In the genomic region with DNA sequence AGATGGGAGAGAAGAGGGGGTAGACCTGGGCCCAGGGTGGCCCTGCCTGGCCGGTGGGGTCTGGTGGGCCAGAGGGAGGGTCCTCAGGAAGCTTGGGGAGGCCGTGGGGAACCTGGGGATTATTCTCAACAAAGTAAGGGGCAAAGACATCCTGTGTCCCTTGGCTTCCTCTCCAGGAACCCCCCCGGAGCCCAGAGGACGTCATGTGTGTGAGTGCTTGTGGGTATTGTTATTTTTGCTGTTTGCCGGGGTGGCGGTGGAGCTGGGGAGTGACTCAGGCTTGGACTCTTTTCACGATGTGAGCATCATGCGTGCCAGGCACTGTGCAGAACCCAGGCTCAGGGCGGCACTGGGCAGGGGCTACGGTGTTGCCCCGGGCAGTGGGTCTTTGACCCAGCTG, we compare ENCODE assay signal across 13 cellular contexts. TPM values are rescaled to one million over a fixed set of nuclear protein-coding genes. Genes with fewer than 3 reads are reported as not detected.
DNase-seq lines count a peak whose midpoint lies in the region; ATAC-seq lines count a peak whose summit lies in the region.
"Had no signal": no experiment of that assay in that cellular context is flagged by ENCODE, and none has a peak within 500 bp of the region (broad histone marks: within the 10 kb centered on the region; RNA-seq: fewer than 3 reads in every experiment).

No MANE protein-coding gene starts in this region.

- H3K4ac ChIP-seq in neuronal stem cell (ENCODE audit: low read length) = no peak overlapping the region

- H3K4me1 ChIP-seq in neuronal stem cell (ENCODE audit: control insufficient read depth in 2 of 2, insufficient read depth in 1 of 2, low read depth in 1 of 2, low read length in 2 of 2) = peaks cover 12 to 14% of the 10 kb centered on the region in 2 donors

- no peak overlapping the region for H2BK5ac ChIP-seq in neuronal stem cell (ENCODE audit: low read length)

- peak overlapping the region; percentile 53 for H2BK15ac ChIP-seq in neuronal stem cell (ENCODE audit: low read length)

- peaks cover 0 to 2% of the 10 kb centered on the region in 2 donors for H3K36me3 ChIP-seq in neuronal stem cell (replicated peaks in 1 of 2; ENCODE audit: control insufficient read depth in 2 of 2, insufficient read depth in 2 of 2, low read length in 2 of 2)

- H2AK5ac ChIP-seq in neuronal stem cell (ENCODE audit: low read depth, low read length) = peak overlapping the region; percentile 98

- no peak overlapping the region for H2BK12ac ChIP-seq in neuronal stem cell (ENCODE audit: low read length)

- no peak overlapping the region for H3K18ac ChIP-seq in neuronal stem cell (ENCODE audit: low read length)

- H3K9ac ChIP-seq in neuronal stem cell (ENCODE audit: low read depth, low read length, poor library complexity) = no peak overlapping the region

- peak; percentile 16 for ATAC-seq in Right ventricle myocardium superior (ENCODE audit: poor library complexity)
- ATAC-seq in left cardiac atrium = peak in 1 of 2 donors; percentile 20

- H3K4me3 ChIP-seq in neuronal stem cell (ENCODE audit: low read length in 2 of 2) = no peak overlapping the region

- peaks cover 13% of the 10 kb centered on the region for H3K79me1 ChIP-seq in neuronal stem cell (ENCODE audit: low read depth, low read length)

- peaks cover 0 to 8% (median 0%) of the 10 kb centered on the region in 3 experiments for H3K27me3 ChIP-seq in neuronal stem cell (ENCODE audit: control insufficient read depth in 3 of 3, insufficient read depth in 3 of 3, low read depth in 1 of 3, low read length in 3 of 3)

- no peak overlapping the region for H4K8ac ChIP-seq in neuronal stem cell (ENCODE audit: low read depth, low read length)

- no peak overlapping the region for H3K4me2 ChIP-seq in neuronal stem cell (ENCODE audit: insufficient read depth, low read length, poor library complexity, severe bottlenecking)

- H4K91ac ChIP-seq in neuronal stem cell (ENCODE audit: low read depth, low read length, poor library complexity) = no peak overlapping the region

- intact Hi-C loops in Right ventricle myocardium superior (cut with DNase I) (loop anchor here (5.0 kb wide), 1 partner anchor 49 kb away; no protein-coding TSS in a partner anchor), cardiac septum (cut with DNase I) (loop anchor here (1.0 kb wide), 1 partner anchor 15 kb away; no protein-coding TSS in a partner anchor), left cardiac atrium (cut with DNase I) (no loop called here)

- H2AFZ ChIP-seq in neuronal stem cell (ENCODE audit: low read length) = no peak overlapping the region

- H3K23ac ChIP-seq in neuronal stem cell (ENCODE audit: low read depth, low read length, poor library complexity) = peak overlapping the region; percentile 31

- no peak overlapping the region for H2BK120ac ChIP-seq in neuronal stem cell (ENCODE audit: low read depth, low read length)

- DNase-seq in Right ventricle myocardium superior = no peak
- no peak for DNase-seq in cardiac septum (ENCODE audit: low spot score)
- peak; percentile 55 for DNase-seq in left cardiac atrium
- no peak for DNase-seq in neuronal stem cell (ENCODE audit: low spot score)
- no peak for DNase-seq in MV-4-11 (lab: John Stamatoyannopoulos, UW)
- no peak for DNase-seq in NCI-H146 (lab: John Stamatoyannopoulos, UW)
- DNase-seq in activated CD4-positive, alpha-beta T cell treated with anti-CD3 and anti-CD28 coated beads for 1 hour = no peak
- no peak for DNase-seq in activated effector memory CD4-positive, alpha-beta T cell treated with Interleukin-2 at 50 U/mL for 16 hours
- DNase-seq: ACHN; activated CD4-positive, CD25-positive, alpha-beta regulatory T cell treated with anti-CD3 and anti-CD28 coated beads, Interleukin-2, amount 50 U/mL, for 72 hours; DND-41; hippocampal formation; NCI-H1048 had no signal

- no peak overlapping the region for H3K27ac ChIP-seq in neuronal stem cell (replicated peaks; ENCODE audit: low read length)

- peaks cover 0 to 7% of the 10 kb centered on the region in 2 donors for H3K9me3 ChIP-seq in neuronal stem cell (replicated peaks in 1 of 2; ENCODE audit: control insufficient read depth in 2 of 2, insufficient read depth in 1 of 2, low read depth in 1 of 2, low read length in 2 of 2)

- WGBS in neuronal stem cell (ENCODE audit: extremely low coverage in 2 of 2, insufficient read length in 2 of 2, insufficient replicate concordance in 1 of 2), 2 donors = no CpG with 5 or more reads among the region's 11 CpGs

- no peak overlapping the region for H3K14ac ChIP-seq in neuronal stem cell (ENCODE audit: low read length)

RNA-seq across cellular contexts. Expression of gene SHANK3, which starts 1.0 kb away (rescaled TPM):
- total RNA-seq in Right ventricle myocardium superior = 19.3 TPM
- total RNA-seq in cardiac septum = 25.9 TPM
- 10 to 100 TPM; 19.5 to 34.1 TPM for total RNA-seq in left cardiac atrium
- polyA plus RNA-seq in neuronal stem cell (2013, experiment 1 of 2) = 9.8 TPM
- 9.9 TPM for polyA plus RNA-seq in neuronal stem cell (2013, experiment 2 of 2)

RNA-seq across cellular contexts. Expression of gene ARSA, which starts 43.7 kb away (rescaled TPM):
- total RNA-seq in Right ventricle myocardium superior (19.1 TPM), cardiac septum (33.7 TPM), left cardiac atrium (10 to 100 TPM; 27.0 to 32.5 TPM)
- polyA plus RNA-seq in neuronal stem cell (2013, experiment 1 of 2) = 16.8 TPM
- 15.2 TPM for polyA plus RNA-seq in neuronal stem cell (2013, experiment 2 of 2)

Comparison
In these comparisons a context has a peak if more than half of its experiments do, and no peak if none do; other contexts are left out.
1. intact Hi-C loops: an anchor here in Right ventricle myocardium superior (5.0 kb wide) and cardiac septum (1.0 kb wide); none called in left cardiac atrium.